Comparison of ENCODE assay signal across 1 cellular context in genomic region chr1:181043025-181043880, GRCh38.
TF ChIP-seq lines count a peak whose summit lies in the region.

No MANE protein-coding gene starts in this region.

TF ChIP-seq in HEK293, 187 proteins besides CTCF, POLR2A, EP300 and RAD21 (continued from another document):
- TF ChIP-seq ZNF645 (tag by site-specific recombination; IDR thresholded peaks at IDR 0.05) (no peak), GLIS1 (tag by site-specific recombination; IDR thresholded peaks at IDR 0.05) (peak; percentile 50), ZNF629 (tag by site-specific recombination; IDR thresholded peaks at IDR 0.05) (no peak), ZNF704 (tag by site-specific recombination; IDR thresholded peaks at IDR 0.05) (no peak), ZNF660 (tag by site-specific recombination; IDR thresholded peaks at IDR 0.05) (peak; percentile 66; the same call in 1 of the 2 replicates), ZNF549 (tag by site-specific recombination; IDR thresholded peaks at IDR 0.05) (no peak), ZNF324 (tag by site-specific recombination; IDR thresholded peaks at IDR 0.05) (no peak), PRDM1 (tag by site-specific recombination; IDR thresholded peaks at IDR 0.05) (no peak), ZEB2 (tag by site-specific recombination; IDR thresholded peaks at IDR 0.05) (peak; percentile 57; the same call in 1 of the 2 replicates), ZNF548 (tag by site-specific recombination; IDR thresholded peaks at IDR 0.05) (no peak), ZNF521 (tag by site-specific recombination; IDR thresholded peaks at IDR 0.05) (no peak), SETDB1 (IDR thresholded peaks at IDR 0.05; ENCODE audit: insufficient read length, low read length) (no peak), ZNF488 (tag by site-specific recombination; IDR thresholded peaks at IDR 0.05) (no peak), ZNF354C (tag by site-specific recombination; IDR thresholded peaks at IDR 0.05; ENCODE audit: borderline replicate concordance, low read depth) (no peak), SCRT2 (tag by site-specific recombination; IDR thresholded peaks at IDR 0.05) (no peak), ZNF501 (tag by site-specific recombination; IDR thresholded peaks at IDR 0.05) (no peak), REST (tag by site-specific recombination; IDR thresholded peaks at IDR 0.05) (no peak), GFI1B (tag by site-specific recombination; IDR thresholded peaks at IDR 0.05) (no peak), ZBTB48 (tag by site-specific recombination; IDR thresholded peaks at IDR 0.05) (no peak), PRDM6 (tag by site-specific recombination; IDR thresholded peaks at IDR 0.05) (no peak), ZNF600 (tag by site-specific recombination; IDR thresholded peaks at IDR 0.05) (no peak), SP7 (tag by site-specific recombination; IDR thresholded peaks at IDR 0.05) (peak; percentile 93), ATF2 (tag by site-specific recombination; IDR thresholded peaks at IDR 0.05; ENCODE audit: low read depth) (no peak), RBAK (tag by site-specific recombination; IDR thresholded peaks at IDR 0.05) (no peak)
TF ChIP-seq in HEK293: peak in this region for 22.
